ENCODE assay signal across 27 cellular contexts in the genomic region with DNA sequence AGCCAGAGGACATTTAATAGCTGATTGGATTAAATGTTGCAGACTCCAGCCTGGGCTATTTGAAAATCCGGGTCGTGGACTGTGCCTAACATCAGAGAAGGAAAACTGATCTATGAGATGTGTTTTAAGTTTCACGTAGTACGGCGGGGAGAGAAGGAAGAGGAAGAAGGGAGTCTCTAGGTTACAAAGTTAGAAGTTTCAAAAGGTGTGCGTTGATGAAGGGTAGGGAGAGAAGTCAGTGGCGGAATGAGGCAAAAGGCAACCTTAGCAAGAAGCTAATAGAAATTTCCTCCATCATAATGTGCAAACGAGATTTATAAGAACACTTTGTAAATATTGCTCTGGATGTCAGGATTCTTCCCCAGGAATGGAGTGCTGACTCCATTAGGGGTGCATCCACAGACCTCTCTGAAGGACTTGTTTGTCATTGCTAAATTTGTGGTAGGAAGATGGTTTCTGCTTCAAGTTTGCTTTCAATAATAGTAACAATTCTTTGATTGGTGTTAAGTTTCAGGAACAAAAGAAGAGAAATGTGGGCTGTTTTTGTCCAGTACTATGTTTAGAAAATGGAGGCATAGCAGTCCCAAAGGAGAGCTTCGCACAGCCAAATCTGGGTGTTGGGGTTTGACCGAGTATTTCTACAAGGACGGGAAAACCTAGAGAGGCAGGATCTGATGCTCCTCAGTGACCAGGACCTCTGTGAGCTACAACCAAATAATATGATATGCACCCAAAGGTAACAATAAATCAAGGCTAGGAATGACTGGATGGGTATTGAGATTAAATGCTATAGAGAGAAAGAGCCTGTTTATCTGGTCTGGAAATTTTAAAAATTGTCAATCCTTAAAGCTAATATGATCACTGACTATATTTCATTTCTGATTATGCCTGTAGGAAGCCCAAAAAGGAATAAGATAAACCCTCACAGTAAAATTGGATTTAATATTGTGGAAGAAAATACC. TPM values are rescaled to one million over a fixed set of nuclear protein-coding genes. Genes with fewer than 3 reads are reported as not detected.
DNase-seq lines count a peak whose midpoint lies in the region; ATAC-seq, FAIRE-seq and TF ChIP-seq lines count a peak whose summit lies in the region.
"Had no signal": no experiment of that assay in that cellular context is flagged by ENCODE, and none has a peak within 500 bp of the region (broad histone marks: within the 10 kb centered on the region; RNA-seq: fewer than 3 reads in every experiment).

No MANE protein-coding gene starts in this region.

- H3K27me3 ChIP-seq in HUES48 (ENCODE audit: control insufficient read depth, insufficient read depth, low read length) (peaks cover 100% of the 10 kb centered on the region), H1 (replicated peaks in 1 of 4; ENCODE audit: control insufficient read depth in 3 of 4, extremely low read depth in 1 of 4, insufficient read depth in 3 of 4, low read length in 3 of 4) (peaks cover 73 to 100% (median 91%) of the 10 kb centered on the region in 4 experiments), neural cell (ENCODE audit: insufficient read depth, low read depth, low read length) (peaks cover 100% of the 10 kb centered on the region)

- no peak overlapping the region for H4K5ac ChIP-seq in H1 (ENCODE audit: insufficient read length, low read depth, low read length)

- H3K56ac ChIP-seq in H1 (replicated peaks; ENCODE audit: insufficient read length, low read depth, low read length) = no peak overlapping the region

- peaks cover 11% of the 10 kb centered on the region for H3K4me1 Mint-ChIP-seq in activated T-cell treated with anti-CD3 and anti-CD28 coated beads, Interleukin-2, amount 50 U/mL, for 72 hours (ENCODE audit: low read depth)
- H3K4me1 Mint-ChIP-seq: T-helper 17 cell had no signal

- no peaks in the 10 kb centered on the region for H3K9me2 ChIP-seq in neural cell (ENCODE audit: insufficient read depth, low read length)

- no peak overlapping the region for H3K27ac Mint-ChIP-seq in activated T-cell treated with anti-CD3 and anti-CD28 coated beads, Interleukin-2, amount 50 U/mL, for 72 hours
- H3K27ac Mint-ChIP-seq: T-helper 17 cell had no signal

- no peaks in the 10 kb centered on the region for H3K79me2 ChIP-seq in H1 (ENCODE audit: control insufficient read depth in 1 of 2, insufficient read depth in 2 of 2, low read length in 2 of 2)
- H3K79me2 ChIP-seq in neural cell (replicated peaks; ENCODE audit: insufficient read depth, low read length) = no peaks in the 10 kb centered on the region

- no peaks in the 10 kb centered on the region for H3K9me3 ChIP-seq in HUES48 (ENCODE audit: control insufficient read depth, insufficient read depth, low read length)
- no peaks in the 10 kb centered on the region for H3K9me3 ChIP-seq in H1 (ENCODE audit: insufficient read depth in 2 of 2, low read depth in 1 of 2, low read length in 1 of 2)
- H3K9me3 ChIP-seq in neural cell (ENCODE audit: low read length) = no peaks in the 10 kb centered on the region
- H3K9me3 ChIP-seq: A549, prostate gland had no signal

- 11% methylated on average over 11 of the region's 11 CpGs; no CpG with 5 or more reads in 1 of the 2 experiments for WGBS in H1 (ENCODE audit: extremely low coverage in 1 of 2, insufficient coverage in 1 of 2, insufficient read length in 1 of 2, insufficient replicate concordance in 2 of 2, low coverage in 1 of 2, low lambda C conversion rate in 2 of 2, missing lambda C conversion rate in 1 of 2), 2 experiments

- H2BK12ac ChIP-seq in H1 (ENCODE audit: low read depth, low read length) = no peak overlapping the region

- H3K4ac ChIP-seq in H1 (replicated peaks; ENCODE audit: insufficient read length, low read depth, low read length) = no peak overlapping the region

- no peak for FAIRE-seq in H1 (lab: Jason Lieb, UNC)
- FAIRE-seq: A549, HTR-8/SVneo had no signal

- no peak for TF ChIP-seq POLR2A in H1 (IDR thresholded peaks at IDR 0.05; ENCODE audit: control extremely low read depth in 1 of 2, low read depth in 2 of 2, low read length in 2 of 2)

- H2BK15ac ChIP-seq in H1 (ENCODE audit: low read length) = 0 out of 2 replicates have a peak overlapping the region, but pooled peaks have one; percentile 55

- peaks cover 0 to 2% of the 10 kb centered on the region in 2 donors for H3K9me3 Mint-ChIP-seq in activated T-cell treated with anti-CD3 and anti-CD28 coated beads, Interleukin-2, amount 50 U/mL, for 72 hours

- DNase-seq in AG04449 (ENCODE audit: low read depth, low spot score) (no peak), H1 (ENCODE audit: low read depth in 1 of 2, low spot score in 2 of 2) (no peak)
- DNase-seq in activated T-cell treated with anti-CD3 and anti-CD28 coated beads, Interleukin-2, amount 50 U/mL, for 72 hours = no peak
- DNase-seq: activated CD4-positive, alpha-beta T cell treated with anti-CD3 and anti-CD28 coated beads, Interleukin-2, amount 50 U/mL, for 1 hour; activated gamma-delta T cell treated with Interleukin-2 at 50 U/mL for 16 hours; amygdala; central memory CD4-positive, alpha-beta T cell; naive B cell; NCI-H1105 treated with DMSO at 0.1 percent for 48 hours; NCI-H2171; NCI-H526; stimulated activated CD4-positive, alpha-beta T cell treated with anti-CD3 and anti-CD28 coated beads, Interleukin-4, amount 100 ng/mL, for 4 hours; T-helper 17 cell had no signal

- peak overlapping the region; percentile 87 to 96 for H3K4me2 ChIP-seq in H1 (ENCODE audit: insufficient read depth in 1 of 2, low read depth in 2 of 2, low read length in 2 of 2)
- no peak overlapping the region for H3K4me2 ChIP-seq in neural cell (ENCODE audit: low read length)
- H3K4me2 ChIP-seq: A549 had no signal

- H4K20me1 ChIP-seq in H1 (replicated peaks in 1 of 2; ENCODE audit: control insufficient read depth in 1 of 2, insufficient read depth in 2 of 2, low read length in 2 of 2) (peaks cover 11 to 13% of the 10 kb centered on the region in 2 experiments), neural cell (ENCODE audit: insufficient read depth) (no peaks in the 10 kb centered on the region)

- no peak overlapping the region for H2AK5ac ChIP-seq in H1 (ENCODE audit: low read depth, low read length)

- H3K79me1 ChIP-seq in H1 (ENCODE audit: low read depth, low read length) = no peaks in the 10 kb centered on the region

- no peak overlapping the region for H2BK5ac ChIP-seq in H1 (ENCODE audit: low read depth, low read length)

- peaks cover 89% of the 10 kb centered on the region for H3K27me3 Mint-ChIP-seq in activated T-cell treated with anti-CD3 and anti-CD28 coated beads, Interleukin-2, amount 50 U/mL, for 72 hours (ENCODE audit: low read depth)

- H4K8ac ChIP-seq in H1 (ENCODE audit: extremely low read depth, insufficient read depth, low read length) = no peak overlapping the region

- ATAC-seq in activated T-cell treated with anti-CD3 and anti-CD28 coated beads, Interleukin-2, amount 50 U/mL, for 72 hours (replicated peaks in 1 of 2) = no peak
- ATAC-seq in GM18909 (IDR thresholded peaks at IDR 0.05; ENCODE audit: poor library complexity, unreplicated experiment) (no peak), HG03175 (IDR thresholded peaks at IDR 0.05; ENCODE audit: unreplicated experiment) (no peak), HG03097 (IDR thresholded peaks at IDR 0.05; ENCODE audit: low FRiP score, unreplicated experiment) (no peak)
- ATAC-seq: A549, T-helper 17 cell had no signal

- H3K36me3 ChIP-seq in HUES48 (ENCODE audit: control insufficient read depth, insufficient read depth, low read length) (no peaks in the 10 kb centered on the region), H1 (ENCODE audit: control insufficient read depth in 2 of 4, insufficient read depth in 4 of 4, low read length in 3 of 4) (no peaks in the 10 kb centered on the region; a peak in 1 of 8 replicates), neural cell (ENCODE audit: insufficient read depth, low read length) (no peaks in the 10 kb centered on the region)
- H3K36me3 ChIP-seq: prostate gland had no signal

- H3K23ac ChIP-seq in H1 (ENCODE audit: insufficient read length) = no peak overlapping the region

- CTCF ChIA-PET in AG04449 (lab: Yijun Ruan, JAX) = interaction anchor here (1.1 to 1.6 kb wide), 13 partner anchors 8 to 556 kb away, joined by 3 to 7 read pairs (median 4); a partner anchor contains a TSS
- CTCF ChIA-PET in H1 (lab: Charles Lee; ENCODE audit: partially characterized antibody) = interaction anchor here (0.6 to 1.3 kb wide), 5 partner anchors 10 to 522 kb away, joined by 3 to 10 read pairs (median 3); no protein-coding TSS in a partner anchor

- POLR2A ChIA-PET in AG04449 (lab: Yijun Ruan, JAX) = interaction anchor here (5.9 kb wide), 1 partner anchor 8 kb away, joined by 45 read pairs; a partner anchor contains a TSS
- POLR2A ChIA-PET in H1 (lab: Charles Lee; ENCODE audit: partially characterized antibody) = interaction anchor here (5.8 kb wide), 1 partner anchor 9 kb away, joined by 41 read pairs; a partner anchor contains a TSS

- H3K4me3 Mint-ChIP-seq in activated T-cell treated with anti-CD3 and anti-CD28 coated beads, Interleukin-2, amount 50 U/mL, for 72 hours = no peak overlapping the region
- H3K4me3 Mint-ChIP-seq: T-helper 17 cell had no signal

- no peak overlapping the region for H2BK120ac ChIP-seq in H1 (replicated peaks; ENCODE audit: low read depth, low read length)

- peaks cover 1 to 2% of the 10 kb centered on the region in 2 donors for H3K36me3 Mint-ChIP-seq in activated T-cell treated with anti-CD3 and anti-CD28 coated beads, Interleukin-2, amount 50 U/mL, for 72 hours (ENCODE audit: insufficient read depth in 2 of 2)

- H2AFZ ChIP-seq in H1 (ENCODE audit: low read length) (no peak overlapping the region), neural cell (ENCODE audit: low read depth, low read length) (no peak overlapping the region)

- H3K4me3 ChIP-seq in AG04449 (ENCODE audit: low read depth, low read length) (peak overlapping the region; percentile 57), HUES48 (ENCODE audit: low read depth, low read length) (peak overlapping the region; percentile 67), H1 (ENCODE audit: extremely low read depth in 1 of 4, insufficient read depth in 2 of 4, low read depth in 3 of 4, low read length in 4 of 4) (peak overlapping the region in 3 of 4 experiments; percentile 46 to 62 (median 51); a peak in 5 of 8 replicates), neural cell (ENCODE audit: low read length) (no peak overlapping the region)
- H3K4me3 ChIP-seq: A549, prostate gland had no signal

- no peak overlapping the region for H2BK20ac ChIP-seq in H1 (ENCODE audit: low read length)

- TF ChIP-seq RAD21 in H1 (IDR thresholded peaks at IDR 0.05 in 1 of 2, conservative IDR thresholded peaks at IDR 0.05 in 1 of 2; ENCODE audit: low read depth in 2 of 2, low read length in 2 of 2) = no peak
- no peak for TF ChIP-seq RAD21 in neural cell (conservative IDR thresholded peaks at IDR 0.05)

- no peak overlapping the region for H3K27ac ChIP-seq in HUES48 (ENCODE audit: low read depth, low read length)
- no peak overlapping the region for H3K27ac ChIP-seq in H1 (ENCODE audit: low read depth, low read length)
- H3K27ac ChIP-seq in neural cell (ENCODE audit: low read length) = no peak overlapping the region
- H3K27ac ChIP-seq: A549, C4-2B, prostate gland had no signal

- no peak overlapping the region for H4K91ac ChIP-seq in H1 (replicated peaks; ENCODE audit: insufficient read length, low read length)

- TF ChIP-seq CTCF in AG04449 (IDR thresholded peaks at IDR 0.05; ENCODE audit: insufficient read depth, low read length, missing control alignments) (no peak), H1 (IDR thresholded peaks at IDR 0.05; ENCODE audit: control extremely low read depth in 1 of 3, insufficient read depth in 1 of 3, low read depth in 1 of 3, low read length in 3 of 3) (no peak), neural cell (IDR thresholded peaks at IDR 0.05; ENCODE audit: poor library complexity, severe bottlenecking) (no peak)

- TF ChIP-seq EP300 in H1 (IDR thresholded peaks at IDR 0.05; ENCODE audit: borderline replicate concordance in 1 of 2, low read depth in 2 of 2, low read length in 2 of 2) (no peak), neural cell (conservative IDR thresholded peaks at IDR 0.05; ENCODE audit: poor library complexity, severe bottlenecking) (no peak)

- peaks cover 18% of the 10 kb centered on the region for H3K23me2 ChIP-seq in H1 (ENCODE audit: low read depth, low read length)

- no peak overlapping the region for H3K18ac ChIP-seq in H1 (ENCODE audit: extremely low read depth, low read length)

- H3K4me1 ChIP-seq in HUES48 (ENCODE audit: control insufficient read depth, insufficient read depth, low read length) (peaks cover 69% of the 10 kb centered on the region), H1 (replicated peaks in 1 of 4; ENCODE audit: control insufficient read depth in 3 of 4, insufficient read depth in 4 of 4, low read length in 3 of 4) (peaks cover 13 to 42% (median 22%) of the 10 kb centered on the region in 4 experiments)
- H3K4me1 ChIP-seq: A549, prostate gland had no signal

- H3K14ac ChIP-seq in H1 (ENCODE audit: insufficient read length) = no peak overlapping the region

- H3K9ac ChIP-seq in HUES48 (ENCODE audit: low read depth, low read length) (no peak overlapping the region), H1 (replicated peaks in 1 of 4; ENCODE audit: extremely low read depth in 1 of 4, low read depth in 3 of 4, low read length in 3 of 4) (no peak overlapping the region), neural cell (ENCODE audit: low read length) (no peak overlapping the region)

- no peaks in the 10 kb centered on the region for H3F3A ChIP-seq in neural cell (ENCODE audit: insufficient read depth, low read length, poor library complexity, severe bottlenecking)

RNA-seq across cellular contexts. Expression of a gene that starts 8.2 kb away (rescaled TPM):
- total RNA-seq in H1 (2021; fragmentation: NEBNext Ultra II Directional; extraction: Animal tissue kit (Norgen Biotek cat#: 25700)) = 0.31 and 0.52 TPM in 2 replicates
- polyA plus RNA-seq in H1 (2011; rRNA removed) = 0.29 and 0.75 TPM in 2 replicates
- polyA plus RNA-seq in H1 (2011; cell fraction: cytosol; rRNA removed) = 0.53 TPM
- polyA plus RNA-seq in H1 (2011; cell fraction: nucleus; rRNA removed) = 0.41 TPM
- 0.24 to 0.75 TPM (median 0.48 TPM) in 3 of 4 replicates, not detected in the other for polyA plus RNA-seq in H1 (2012, experiment 1 of 2)
- 0.20 TPM for polyA plus RNA-seq in H1 (2012, experiment 2 of 2)
- 0.75 TPM for polyA plus RNA-seq in H1 (2013, experiment 1 of 2)
- 0.77 TPM for polyA plus RNA-seq in H1 (2013, experiment 2 of 2)
- not detected in 2 replicates for polyA minus RNA-seq in H1 (2011; rRNA and poly(A)+ RNA removed)
- not detected for polyA minus RNA-seq in H1 (2011; cell fraction: cytosol; rRNA and poly(A)+ RNA removed)
- 0.90 TPM for polyA minus RNA-seq in H1 (2011; cell fraction: nucleus; rRNA and poly(A)+ RNA removed)
- polyA plus RNA-seq in neural cell = not detected in 2 replicates
- not detected in 2 replicates for polyA minus RNA-seq in neural cell
- total RNA-seq in activated T-cell treated with anti-CD3 and anti-CD28 coated beads, Interleukin-2, amount 50 U/mL, for 72 hours = 1 to 10 TPM in 1 of 2 donors, under 1 TPM in 1; 0.48 to 6.5 TPM
- total RNA-seq: epithelial cell of proximal tubule, lung microvascular endothelial cell, T-helper 17 cell had no signal

RNA-seq across cellular contexts. Expression of a gene that starts 36.0 kb away (rescaled TPM):
- not detected in 2 replicates for total RNA-seq in H1 (2021; fragmentation: NEBNext Ultra II Directional; extraction: Animal tissue kit (Norgen Biotek cat#: 25700))
- polyA plus RNA-seq in H1 (2011; rRNA removed) (not detected in 2 replicates), neural cell (not detected in 2 replicates)
- polyA plus RNA-seq in H1 (2011; cell fraction: cytosol; rRNA removed) = not detected
- polyA plus RNA-seq in H1 (2011; cell fraction: nucleus; rRNA removed) = not detected
- polyA plus RNA-seq in H1 (2012, experiment 1 of 2) = not detected in 4 replicates
- not detected for polyA plus RNA-seq in H1 (2012, experiment 2 of 2)
- not detected for polyA plus RNA-seq in H1 (2013, experiment 1 of 2)
- not detected for polyA plus RNA-seq in H1 (2013, experiment 2 of 2)
- not detected in 2 replicates for polyA minus RNA-seq in H1 (2011; rRNA and poly(A)+ RNA removed)
- not detected for polyA minus RNA-seq in H1 (2011; cell fraction: cytosol; rRNA and poly(A)+ RNA removed)
- not detected for polyA minus RNA-seq in H1 (2011; cell fraction: nucleus; rRNA and poly(A)+ RNA removed)
- not detected in 2 replicates for polyA minus RNA-seq in neural cell
- total RNA-seq in activated T-cell treated with anti-CD3 and anti-CD28 coated beads, Interleukin-2, amount 50 U/mL, for 72 hours = not detected
- total RNA-seq: epithelial cell of proximal tubule, glomerular endothelial cell, lung microvascular endothelial cell, prostate gland, Right ventricle myocardium superior, subcutaneous adipose tissue, T-helper 17 cell had no signal
- polyA plus RNA-seq: A549 had no signal
